In the genomic region with DNA sequence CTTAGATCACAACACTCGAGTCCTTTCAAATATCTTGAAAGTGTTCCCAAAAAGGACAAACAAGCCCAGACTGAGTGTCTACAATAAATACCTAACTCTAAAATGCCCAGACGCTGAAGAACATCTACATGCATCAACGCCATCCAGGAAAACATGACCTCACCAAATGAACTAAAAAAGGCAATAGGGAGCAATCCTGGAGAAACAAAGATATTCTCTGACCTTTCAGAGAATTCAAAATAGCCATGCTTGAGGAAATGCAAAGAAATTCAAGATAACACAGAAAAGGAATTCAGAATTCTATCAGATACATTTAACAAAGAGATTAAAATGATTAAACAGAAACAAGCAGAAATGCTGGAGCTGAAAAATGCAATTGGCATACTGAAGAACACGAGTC, we compare ENCODE assay signal across 21 cellular contexts.
"Had no signal": no experiment of that assay in that cellular context is flagged by ENCODE, and none has a peak within 500 bp of the region (broad histone marks: within the 10 kb centered on the region; RNA-seq: fewer than 3 reads in every experiment).

No MANE protein-coding gene starts in this region.

- H3K4me3 ChIP-seq: coronary artery, esophagus muscularis mucosa, gastroesophageal sphincter, heart left ventricle, hepatocyte, left lung, lower lobe of right lung, mucosa of descending colon had no signal

- ATAC-seq: effector memory CD8-positive, alpha-beta T cell; foreskin keratinocyte; gastroesophageal sphincter; heart left ventricle; left cardiac atrium; left lung; left ventricle myocardium superior; lower lobe of right lung; mucosa of descending colon had no signal

- H3K27me3 ChIP-seq: esophagus muscularis mucosa, foreskin keratinocyte, gastroesophageal sphincter, heart left ventricle, hepatocyte, left lung had no signal

- H3K4me1 Mint-ChIP-seq: endodermal cell, mesothelial cell of epicardium had no signal

- H3K9me3 ChIP-seq: esophagus muscularis mucosa, gastroesophageal sphincter, heart left ventricle, left lung, lower lobe of right lung, mucosa of descending colon had no signal

- H3K27ac Mint-ChIP-seq: effector memory CD8-positive, alpha-beta T cell; endodermal cell; immature natural killer cell; mesothelial cell of epicardium had no signal

- H3K4me1 ChIP-seq: esophagus muscularis mucosa, gastroesophageal sphincter, left lung, lower lobe of right lung had no signal

- DNase-seq: effector CD8-positive, alpha-beta T cell; effector memory CD8-positive, alpha-beta T cell; endodermal cell; foreskin keratinocyte; heart left ventricle; hypothalamus; immature natural killer cell; islet precursor cell; kidney; left cardiac atrium; left lung; left ventricle myocardium superior; lower lobe of right lung; mesenchymal stem cell; mucosa of descending colon; naive B cell had no signal

- H3K4me3 Mint-ChIP-seq: effector memory CD8-positive, alpha-beta T cell; endodermal cell; immature natural killer cell; mesothelial cell of epicardium had no signal

- H3K9me3 Mint-ChIP-seq: effector memory CD8-positive, alpha-beta T cell; endodermal cell; immature natural killer cell; naive B cell had no signal
